In genomic region chr9:131912069-131912468, GRCh38 we compare ENCODE assay signal across 8 cellular contexts.
"Had no signal": no experiment of that assay in that cellular context is flagged by ENCODE, and none has a peak within 500 bp of the region (broad histone marks: within the 10 kb centered on the region; RNA-seq: fewer than 3 reads in every experiment).

No MANE protein-coding gene starts in this region.

- ATAC-seq: HCT116 had no signal

- H3K9me3 ChIP-seq: HAP-1 had no signal

- H3K27ac ChIP-seq: GM23248, KMS-11 had no signal

- H3K4me3 ChIP-seq: GM23248, HAP-1 had no signal

- H3K36me3 ChIP-seq: HAP-1 had no signal

- DNase-seq: GM23248, GOT3, H7, IMR-90, KBM-7 had no signal
